Comparison of ENCODE assay signal across 31 cellular contexts in the genomic region with DNA sequence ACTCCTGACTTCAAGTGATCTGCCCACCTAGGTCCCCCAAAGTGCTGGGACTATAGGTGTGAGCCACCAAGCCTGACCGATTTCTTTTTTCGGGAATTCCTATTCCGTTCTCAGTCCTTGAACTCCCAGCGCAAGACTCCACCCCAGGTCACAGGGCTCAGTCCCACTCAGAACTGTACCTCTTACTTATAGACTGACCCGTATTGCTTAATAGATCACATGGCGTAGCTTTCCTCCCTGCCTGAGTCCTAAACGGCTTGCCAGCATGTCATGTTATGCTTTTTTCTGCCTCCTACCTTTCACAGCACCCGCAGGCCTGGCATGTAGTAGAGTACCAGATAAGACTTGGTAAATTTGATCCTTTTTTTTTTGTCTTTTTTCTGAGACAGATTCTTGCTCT. TPM values are rescaled to one million over a fixed set of nuclear protein-coding genes. Genes with fewer than 3 reads are reported as not detected.
DNase-seq lines count a peak whose midpoint lies in the region; ATAC-seq and TF ChIP-seq lines count a peak whose summit lies in the region.
"Had no signal": no experiment of that assay in that cellular context is flagged by ENCODE, and none has a peak within 500 bp of the region (broad histone marks: within the 10 kb centered on the region; RNA-seq: fewer than 3 reads in every experiment).

No MANE protein-coding gene starts in this region.

- intact Hi-C loops in Panc1 (cut with micrococcal nuclease; ENCODE audit: unreplicated experiment) = no loop called here
- intact Hi-C loops in cardiac septum (cut with DNase I) = no loop called here

- no peaks in the 10 kb centered on the region for H3K27me3 ChIP-seq in Panc1 (ENCODE audit: control insufficient read depth, insufficient read depth, low read length)
- H3K27me3 ChIP-seq in hepatocyte = no peaks in the 10 kb centered on the region
- H3K27me3 ChIP-seq: esophagus muscularis mucosa, foreskin keratinocyte, neutrophil, transverse colon had no signal

- peak overlapping the region; percentile 42 for H3K27ac Mint-ChIP-seq in stimulated activated naive B cell treated with anti-CD40 and anti-IgM and Interleukin-4, amounts not matched to agents 10 μg/mL and 1 μg/mL and 100 μg/mL, for 72 hours
- no peak overlapping the region for H3K27ac Mint-ChIP-seq in stimulated activated memory B cell treated with anti-CD40 and anti-IgM and Interleukin-4, amounts not matched to agents 10 μg/mL and 1 μg/mL and 100 μg/mL, for 72 hours
- H3K27ac Mint-ChIP-seq: CD8-positive, alpha-beta T cell; T-helper 17 cell had no signal

- peaks cover 3 to 11% of the 10 kb centered on the region in 2 donors for H3K4me1 Mint-ChIP-seq in stimulated activated naive B cell treated with anti-CD40 and anti-IgM and Interleukin-4, amounts not matched to agents 10 μg/mL and 1 μg/mL and 100 μg/mL, for 72 hours
- H3K4me1 Mint-ChIP-seq in stimulated activated memory B cell treated with anti-CD40 and anti-IgM and Interleukin-4, amounts not matched to agents 10 μg/mL and 1 μg/mL and 100 μg/mL, for 72 hours = peaks cover 6% of the 10 kb centered on the region

- in situ Hi-C loops in Panc1 (cut with HindIII; ENCODE audit: low pct_unique_long_range_greater_than_20kb, low sequenced_read_pairs) = no loop called here

- 97% methylated on average over 8 of the region's 8 CpGs for WGBS in hepatocyte (ENCODE audit: low lambda C conversion rate, missing lambda C conversion rate)

- H3K36me3 ChIP-seq in Panc1 (ENCODE audit: control insufficient read depth, insufficient read depth, low read length) (no peaks in the 10 kb centered on the region), hepatocyte (replicated peaks; ENCODE audit: insufficient read depth, low read depth) (no peaks in the 10 kb centered on the region)
- H3K36me3 ChIP-seq: esophagus muscularis mucosa, neutrophil, transverse colon had no signal

- ATAC-seq in Panc1 (no peak), HG03196 (IDR thresholded peaks at IDR 0.05; ENCODE audit: unreplicated experiment) (no peak)
- ATAC-seq in stimulated activated naive B cell treated with anti-CD40 and anti-IgM and Interleukin-4, amounts not matched to agents 10 μg/mL and 1 μg/mL and 100 μg/mL, for 72 hours (replicated peaks) = no peak
- ATAC-seq in stimulated activated memory B cell treated with anti-CD40 and anti-IgM and Interleukin-4, amounts not matched to agents 10 μg/mL and 1 μg/mL and 100 μg/mL, for 72 hours = no peak
- ATAC-seq: activated CD4-positive, CD25-positive, alpha-beta regulatory T cell treated with anti-CD3 and anti-CD28 coated beads, Interleukin-2, amount 50 U/mL, for 24 hours; CD8-positive, alpha-beta T cell; foreskin keratinocyte; GM12878; left ventricle myocardium superior; psoas muscle; T-helper 17 cell had no signal

- H3K4me3 ChIP-seq in Panc1 (ENCODE audit: low read depth in 2 of 2, low read length in 2 of 2) = no peak overlapping the region
- H3K4me3 ChIP-seq in hepatocyte = no peak overlapping the region
- H3K4me3 ChIP-seq: esophagus muscularis mucosa, GM12878, psoas muscle, transverse colon had no signal

- no peak overlapping the region for H3K4me2 ChIP-seq in hepatocyte

- no peaks in the 10 kb centered on the region for H3K36me3 Mint-ChIP-seq in stimulated activated naive B cell treated with anti-CD40 and anti-IgM and Interleukin-4, amounts not matched to agents 10 μg/mL and 1 μg/mL and 100 μg/mL, for 72 hours
- H3K36me3 Mint-ChIP-seq in stimulated activated memory B cell treated with anti-CD40 and anti-IgM and Interleukin-4, amounts not matched to agents 10 μg/mL and 1 μg/mL and 100 μg/mL, for 72 hours = no peaks in the 10 kb centered on the region
- H3K36me3 Mint-ChIP-seq: CD8-positive, alpha-beta T cell; mesothelial cell of epicardium had no signal

- H3K9me3 Mint-ChIP-seq in stimulated activated naive B cell treated with anti-CD40 and anti-IgM and Interleukin-4, amounts not matched to agents 10 μg/mL and 1 μg/mL and 100 μg/mL, for 72 hours = no peaks in the 10 kb centered on the region
- no peaks in the 10 kb centered on the region for H3K9me3 Mint-ChIP-seq in stimulated activated memory B cell treated with anti-CD40 and anti-IgM and Interleukin-4, amounts not matched to agents 10 μg/mL and 1 μg/mL and 100 μg/mL, for 72 hours
- H3K9me3 Mint-ChIP-seq: CD8-positive, alpha-beta T cell; mesothelial cell of epicardium had no signal

- no peak overlapping the region for H3K4me3 Mint-ChIP-seq in stimulated activated naive B cell treated with anti-CD40 and anti-IgM and Interleukin-4, amounts not matched to agents 10 μg/mL and 1 μg/mL and 100 μg/mL, for 72 hours
- H3K4me3 Mint-ChIP-seq in stimulated activated memory B cell treated with anti-CD40 and anti-IgM and Interleukin-4, amounts not matched to agents 10 μg/mL and 1 μg/mL and 100 μg/mL, for 72 hours = no peak overlapping the region
- H3K4me3 Mint-ChIP-seq: CD8-positive, alpha-beta T cell; mesothelial cell of epicardium; T-helper 17 cell had no signal

- H3K9me3 ChIP-seq in Panc1 (ENCODE audit: control insufficient read depth, insufficient read depth, low read depth, low read length) = no peaks in the 10 kb centered on the region
- H3K9me3 ChIP-seq in hepatocyte (ENCODE audit: low read depth) = no peaks in the 10 kb centered on the region
- H3K9me3 ChIP-seq: esophagus muscularis mucosa, neutrophil, psoas muscle, transverse colon had no signal

- no peaks in the 10 kb centered on the region for H3K9me2 ChIP-seq in hepatocyte (replicated peaks; ENCODE audit: insufficient read depth)

- peaks cover 6% of the 10 kb centered on the region for H3K4me1 ChIP-seq in Panc1 (ENCODE audit: control insufficient read depth, insufficient read depth, low read length)
- peaks cover 26% of the 10 kb centered on the region for H3K4me1 ChIP-seq in hepatocyte (ENCODE audit: insufficient read depth)
- H3K4me1 ChIP-seq: psoas muscle had no signal

- TF ChIP-seq CTCF in Panc1 (IDR thresholded peaks at IDR 0.05) (no peak), hepatocyte (IDR thresholded peaks at IDR 0.05; ENCODE audit: poor library complexity) (no peak)

- BruUV-seq in Panc1 (replicated peaks; lab: Mats Ljungman, UMichigan) = no TSS peak

- no peaks in the 10 kb centered on the region for H3K27me3 Mint-ChIP-seq in stimulated activated naive B cell treated with anti-CD40 and anti-IgM and Interleukin-4, amounts not matched to agents 10 μg/mL and 1 μg/mL and 100 μg/mL, for 72 hours
- H3K27me3 Mint-ChIP-seq in stimulated activated memory B cell treated with anti-CD40 and anti-IgM and Interleukin-4, amounts not matched to agents 10 μg/mL and 1 μg/mL and 100 μg/mL, for 72 hours = no peaks in the 10 kb centered on the region
- H3K27me3 Mint-ChIP-seq: T-helper 17 cell had no signal

- POLR2A ChIA-PET in Panc1 (lab: Charles Lee) = no interaction called here

- no peaks in the 10 kb centered on the region for H4K20me1 ChIP-seq in hepatocyte (ENCODE audit: insufficient read depth, poor library complexity, severe bottlenecking)

- peak; percentile 15 for DNase-seq in CD1c-positive myeloid dendritic cell (ENCODE audit: extremely low spot score)
- no peak for DNase-seq in Panc1 (ENCODE audit: low read depth, low spot score)
- DNase-seq in hepatocyte (ENCODE audit: low spot score) = no peak
- DNase-seq in stimulated activated naive B cell treated with anti-CD40 and anti-IgM and Interleukin-4, amounts not matched to agents 10 μg/mL and 1 μg/mL and 100 μg/mL, for 72 hours = no peak
- no peak for DNase-seq in NOMO-1 treated with dmso at 0.1 percent for 144 hours (lab: John Stamatoyannopoulos, UW; ENCODE audit: unreplicated experiment)
- no peak for DNase-seq in cardiac septum (ENCODE audit: low spot score)
- DNase-seq: activated CD4-positive, alpha-beta T cell treated with anti-CD3 and anti-CD28 coated beads, Interleukin-2, amount 50 U/mL, for 48 hours; activated naive CD4-positive, alpha-beta T cell; AML-193; CD8-positive, alpha-beta T cell; central memory CD4-positive, alpha-beta T cell; DMS 273 treated with DMSO at 0.1 percent for 48 hours; foreskin keratinocyte; head of caudate nucleus; IMR-90; islet precursor cell; left ventricle myocardium superior; NCI-H1092; NCI-H1694; psoas muscle; Right ventricle myocardium superior; stimulated activated CD4-positive, alpha-beta T cell treated with anti-CD3 and anti-CD28 coated beads, Interleukin-4, amount 100 ng/mL, for 1 hour; T-helper 17 cell; transverse colon had no signal

- H3K27ac ChIP-seq in Panc1 (ENCODE audit: low read length) (peak overlapping the region; percentile 51; the same call in 1 of the 2 replicates), hepatocyte (peak overlapping the region; percentile 95)
- H3K27ac ChIP-seq: neutrophil, psoas muscle had no signal

- no peak overlapping the region for H2AFZ ChIP-seq in hepatocyte

- CTCF ChIA-PET in Panc1 (lab: Charles Lee) = interaction anchor here (0.7 kb wide), 1 partner anchor 84 kb away, joined by 4 read pairs; no protein-coding TSS in a partner anchor

- no peaks in the 10 kb centered on the region for H3K79me2 ChIP-seq in hepatocyte

RNA-seq across cellular contexts. Expression of gene SAT1, which starts 22.4 kb away (rescaled TPM):
- 173 TPM for total RNA-seq in Panc1 (2021; ENCODE audit: unreplicated experiment)
- 215 TPM for polyA plus RNA-seq in Panc1 (2012; ENCODE audit: insufficient read length)
- total RNA-seq in hepatocyte = 1,753 and 1,822 TPM in 2 replicates
- polyA plus RNA-seq in hepatocyte = 2,173 and 2,458 TPM in 2 replicates
- 156 TPM for total RNA-seq in cardiac septum

Comparison
In these comparisons a context has a peak if more than half of its experiments do, and no peak if none do; other contexts are left out.
1. RNA of gene SAT1, which starts 22.4 kb away (total RNA-seq): 1,753 to 1,822 TPM in hepatocyte; 173 TPM in Panc1 (single experiment) and 156 TPM in cardiac septum (single experiment); every median in the first group is over 10 times any median in the second.